Comparison of ENCODE assay signal across 9 cellular contexts in genomic region chr5:175328687-175329086, GRCh38.
"Had no signal": no experiment of that assay in that cellular context is flagged by ENCODE, and none has a peak within 500 bp of the region (broad histone marks: within the 10 kb centered on the region; RNA-seq: fewer than 3 reads in every experiment).

No MANE protein-coding gene starts in this region.

- H2AFZ ChIP-seq: GM23248 had no signal

- H3K4me3 ChIP-seq: GM23248 had no signal

- H3K4me3 Mint-ChIP-seq: H9, HFFc6, IgD-negative memory B cell had no signal

- DNase-seq: GM23248, HCEC 1CT, HFFc6, Kasumi-1, KBM-7 had no signal

- H3K4me1 Mint-ChIP-seq: IgD-negative memory B cell had no signal

- ATAC-seq: HepG2 had no signal

- H3K27ac Mint-ChIP-seq: HFFc6, IgD-negative memory B cell had no signal

- H3K27ac ChIP-seq: GM23248, HL-60 had no signal

- H3K9me3 Mint-ChIP-seq: H9 had no signal

- H3K36me3 Mint-ChIP-seq: IgD-negative memory B cell had no signal

- H3K9ac ChIP-seq: GM23248 had no signal
